Comparison of ENCODE assay signal across 2 cellular contexts in genomic region chr20:51091564-51092195, GRCh38.
A peak's percentile ranks its signal among the peaks of the same experiment; 100 is the strongest.
TF ChIP-seq lines count a peak whose summit lies in the region.

No MANE protein-coding gene starts in this region.

TF ChIP-seq in IMR-90, 13 proteins besides CTCF, POLR2A, EP300 and RAD21:
- TF ChIP-seq CEBPB (IDR thresholded peaks at IDR 0.05; ENCODE audit: low read depth, low read length) (0 out of 2 replicates have a peak, but pooled peaks have one; percentile 21), RCOR1 (IDR thresholded peaks at IDR 0.05; ENCODE audit: insufficient replicate concordance, low read length) (no peak), USF2 (IDR thresholded peaks at IDR 0.05; ENCODE audit: low read depth, low read length) (no peak), CHD1 (IDR thresholded peaks at IDR 0.05; ENCODE audit: low read depth, low read length) (no peak)

TF ChIP-seq in H1, 55 proteins besides CTCF, POLR2A, EP300 and RAD21:
- TF ChIP-seq CEBPB (IDR thresholded peaks at IDR 0.05; ENCODE audit: low read depth, low read length): no peak
